ENCODE assay signal across 8 cellular contexts in the genomic region with DNA sequence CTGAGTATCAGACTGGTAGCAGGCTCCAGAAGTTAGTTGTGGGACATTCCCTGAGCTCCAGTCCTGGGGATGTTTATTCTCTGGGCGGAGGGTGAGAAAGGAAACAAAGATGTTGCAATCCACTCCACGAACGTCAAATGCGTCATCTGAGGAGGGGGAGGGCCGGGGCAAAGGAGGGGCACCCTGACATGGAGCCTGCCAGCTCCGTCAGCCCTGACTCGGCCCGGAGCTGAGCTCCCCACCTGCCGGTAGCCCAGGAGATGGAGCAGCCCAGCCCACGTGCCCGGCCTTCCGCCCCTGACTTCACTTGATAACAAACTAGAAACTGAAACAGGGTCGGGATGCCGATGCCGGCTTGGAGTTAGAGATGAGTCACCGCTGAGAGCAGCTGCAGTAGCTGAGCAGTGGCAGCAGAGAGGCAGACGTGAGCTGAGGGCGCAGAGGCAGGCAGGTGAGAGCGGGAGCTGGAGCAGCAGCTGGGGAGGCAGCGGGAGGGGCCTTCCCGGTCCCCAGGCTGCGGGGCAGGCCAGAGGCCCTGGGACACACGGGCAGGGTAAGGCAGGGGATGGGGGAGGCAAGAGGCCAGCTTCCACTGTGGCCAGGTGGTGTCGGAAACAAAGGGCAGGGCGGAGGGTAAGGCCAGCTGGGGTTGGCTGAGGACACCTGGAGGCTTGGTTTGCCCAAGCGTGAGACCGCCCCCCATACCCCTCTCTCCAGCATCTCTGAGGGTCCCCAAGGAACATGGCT. TPM values are rescaled to one million over a fixed set of nuclear protein-coding genes. Genes with fewer than 3 reads are reported as not detected.
DNase-seq lines count a peak whose midpoint lies in the region; ATAC-seq, FAIRE-seq and TF ChIP-seq lines count a peak whose summit lies in the region.

ISG20 (plus strand) TSS at position 391 of the 747 bp plus-strand sequence; CDS start at position 742, 351 bp downstream.

- peak within 1 kb of the TSS; percentile 91 for H3K27ac Mint-ChIP-seq in WTC11
- peak within 1 kb of the TSS; percentile 97 to 100 (median 99) for H3K27ac Mint-ChIP-seq in immature natural killer cell

- no peaks in the 10 kb centered on the region for H3K9me3 ChIP-seq in A673 (ENCODE audit: low read depth, low read length, poor library complexity, severe bottlenecking)

- H3K4me3 Mint-ChIP-seq in WTC11 (peak within 1 kb of the TSS; percentile 56), immature natural killer cell (peak within 1 kb of the TSS; percentile 88 to 99 (median 94))

- no TSS peak for BruUV-seq in A673 (replicated peaks; lab: Mats Ljungman, UMichigan)

- CTCF ChIA-PET in A673 (lab: Charles Lee): interaction anchor here (1.7 kb wide), 1 partner anchor 14 kb away, joined by 6 read pairs; no protein-coding TSS in a partner anchor
- CTCF ChIA-PET in WTC11 (lab: Charles Lee): interaction anchor here (0.7 to 1.8 kb wide), 9 partner anchors 9 to 203 kb away, joined by 3 to 7 read pairs (median 4); partner anchors contain the start of genes AEN, MRPL46 and MRPS11

- peak; percentile 55 for FAIRE-seq in bronchial epithelial cell (lab: Jason Lieb, UNC)

- DNase-seq in A673 (ENCODE audit: low spot score) (peak; percentile 82), NCI-H2196 (lab: John Stamatoyannopoulos, UW; ENCODE audit: unreplicated experiment) (peak; percentile 84), WTC11 (ENCODE audit: low spot score) (peak; percentile 86), bronchial epithelial cell (ENCODE audit: low read depth) (peak; percentile 97), immature natural killer cell (peak; percentile 97 to 98 (median 97))
- DNase-seq in stimulated activated CD4-positive, alpha-beta T cell treated with anti-CD3 and anti-CD28 coated beads, Interleukin-12 subunit alpha, Interleukin-12 subunit beta, amount 100 ng/mL, for 24 hours (ENCODE audit: low read depth in 2 of 2): peak; percentile 90

- H3K4me1 Mint-ChIP-seq in WTC11 (peaks cover 39% of the 10 kb centered on the region), immature natural killer cell (peaks cover 72 to 82% of the 10 kb centered on the region in 2 donors)

- H3K36me3 Mint-ChIP-seq in WTC11: 0 out of 2 replicates have a peak, but pooled peaks cover 2% of the 10 kb centered on the region
- H3K36me3 Mint-ChIP-seq in immature natural killer cell: peaks cover 14 to 18% (median 16%) of the 10 kb centered on the region in 3 donors

- peaks cover 7% of the 10 kb centered on the region for H3K4me1 ChIP-seq in A673 (ENCODE audit: insufficient read depth, low read length, poor library complexity, severe bottlenecking)

- peak within 1 kb of the TSS; percentile 48 for H3K4me3 ChIP-seq in A673 (ENCODE audit: low read depth, low read length, poor library complexity, severe bottlenecking)
- peak within 1 kb of the TSS; percentile 36 for H3K4me3 ChIP-seq in bronchial epithelial cell (ENCODE audit: low read depth, low read length)

- H3K27me3 ChIP-seq in A673 (replicated peaks; ENCODE audit: insufficient read depth, low read depth, low read length, poor library complexity) (no peaks in the 10 kb centered on the region), bronchial epithelial cell (ENCODE audit: control insufficient read depth, insufficient read depth, low read length) (no peaks in the 10 kb centered on the region)

- TF ChIP-seq CTCF in A673 (conservative IDR thresholded peaks at IDR 0.05; ENCODE audit: low read depth, low read length) (peak; percentile 45), WTC11 (IDR thresholded peaks at IDR 0.05) (no peak), bronchial epithelial cell (IDR thresholded peaks at IDR 0.05; ENCODE audit: insufficient read depth, low read length, severe bottlenecking) (peak; percentile 64)

- intact Hi-C loops in A673 (cut with micrococcal nuclease; ENCODE audit: unreplicated experiment): no loop called here

- H3K36me3 ChIP-seq in A673 (ENCODE audit: insufficient read depth, low read length, poor library complexity, severe bottlenecking) (peaks cover under 1% of the 10 kb centered on the region), bronchial epithelial cell (ENCODE audit: control insufficient read depth, insufficient read depth, low read length) (no peaks in the 10 kb centered on the region)

- POLR2A ChIA-PET in A673 (lab: Charles Lee; ENCODE audit: low non-redundant PET): no interaction called here
- POLR2A ChIA-PET in WTC11 (lab: Charles Lee): interaction anchor here (0.7 to 1.4 kb wide), 6 partner anchors 10 to 171 kb away, joined by 3 to 7 read pairs (median 6); partner anchors contain the start of genes AEN, MRPL46 and MRPS11

- peak; percentile 65 for ATAC-seq in GM18520 (IDR thresholded peaks at IDR 0.05; ENCODE audit: unreplicated experiment)
- ATAC-seq in HG03060 (IDR thresholded peaks at IDR 0.05; ENCODE audit: low read depth, unreplicated experiment): peak; percentile 70
- peak; percentile 83 for ATAC-seq in WTC11

- H3K27ac ChIP-seq in A673 (ENCODE audit: low read depth, low read length, poor library complexity, severe bottlenecking): peak within 1 kb of the TSS; percentile 64

- H3K9me3 Mint-ChIP-seq in WTC11 (no peaks in the 10 kb centered on the region), immature natural killer cell (no peaks in the 10 kb centered on the region)

- H3K27me3 Mint-ChIP-seq in WTC11 (ENCODE audit: low read depth): no peaks in the 10 kb centered on the region; the same call in 1 of the 2 replicates
- peaks cover 19 to 20% (median 20%) of the 10 kb centered on the region in 3 donors for H3K27me3 Mint-ChIP-seq in immature natural killer cell (ENCODE audit: low read depth in 3 of 3)

TF ChIP-seq in WTC11, 78 proteins besides CTCF, POLR2A, EP300 and RAD21 (continues in another document):
- TF ChIP-seq, protein P1, sequence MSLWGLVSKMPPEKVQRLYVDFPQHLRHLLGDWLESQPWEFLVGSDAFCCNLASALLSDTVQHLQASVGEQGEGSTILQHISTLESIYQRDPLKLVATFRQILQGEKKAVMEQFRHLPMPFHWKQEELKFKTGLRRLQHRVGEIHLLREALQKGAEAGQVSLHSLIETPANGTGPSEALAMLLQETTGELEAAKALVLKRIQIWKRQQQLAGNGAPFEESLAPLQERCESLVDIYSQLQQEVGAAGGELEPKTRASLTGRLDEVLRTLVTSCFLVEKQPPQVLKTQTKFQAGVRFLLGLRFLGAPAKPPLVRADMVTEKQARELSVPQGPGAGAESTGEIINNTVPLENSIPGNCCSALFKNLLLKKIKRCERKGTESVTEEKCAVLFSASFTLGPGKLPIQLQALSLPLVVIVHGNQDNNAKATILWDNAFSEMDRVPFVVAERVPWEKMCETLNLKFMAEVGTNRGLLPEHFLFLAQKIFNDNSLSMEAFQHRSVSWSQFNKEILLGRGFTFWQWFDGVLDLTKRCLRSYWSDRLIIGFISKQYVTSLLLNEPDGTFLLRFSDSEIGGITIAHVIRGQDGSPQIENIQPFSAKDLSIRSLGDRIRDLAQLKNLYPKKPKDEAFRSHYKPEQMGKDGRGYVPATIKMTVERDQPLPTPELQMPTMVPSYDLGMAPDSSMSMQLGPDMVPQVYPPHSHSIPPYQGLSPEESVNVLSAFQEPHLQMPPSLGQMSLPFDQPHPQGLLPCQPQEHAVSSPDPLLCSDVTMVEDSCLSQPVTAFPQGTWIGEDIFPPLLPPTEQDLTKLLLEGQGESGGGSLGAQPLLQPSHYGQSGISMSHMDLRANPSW (CRISPR knock-in tag; conservative IDR thresholded peaks at IDR 0.05; ENCODE audit: low read depth): no peak
- no peak for TF ChIP-seq GRHL2 (CRISPR knock-in tag; IDR thresholded peaks at IDR 0.05; ENCODE audit: insufficient replicate concordance, severe bottlenecking)
- no peak for TF ChIP-seq ELF4 (CRISPR knock-in tag; IDR thresholded peaks at IDR 0.05; ENCODE audit: low read depth)
- TF ChIP-seq FOXJ3 (CRISPR knock-in tag; IDR thresholded peaks at IDR 0.05; ENCODE audit: borderline replicate concordance): no peak
- TF ChIP-seq, protein P2, sequence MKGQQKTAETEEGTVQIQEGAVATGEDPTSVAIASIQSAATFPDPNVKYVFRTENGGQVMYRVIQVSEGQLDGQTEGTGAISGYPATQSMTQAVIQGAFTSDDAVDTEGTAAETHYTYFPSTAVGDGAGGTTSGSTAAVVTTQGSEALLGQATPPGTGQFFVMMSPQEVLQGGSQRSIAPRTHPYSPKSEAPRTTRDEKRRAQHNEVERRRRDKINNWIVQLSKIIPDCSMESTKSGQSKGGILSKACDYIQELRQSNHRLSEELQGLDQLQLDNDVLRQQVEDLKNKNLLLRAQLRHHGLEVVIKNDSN (CRISPR knock-in tag; IDR thresholded peaks at IDR 0.05): peak; percentile 89
- TF ChIP-seq CBFB (CRISPR knock-in tag; IDR thresholded peaks at IDR 0.05; ENCODE audit: low read depth): no peak
- no peak for TF ChIP-seq SOX15 (CRISPR knock-in tag; IDR thresholded peaks at IDR 0.05)
- no peak for TF ChIP-seq ZNF138 (CRISPR knock-in tag; conservative IDR thresholded peaks at IDR 0.05)
- TF ChIP-seq NR2C2 (CRISPR knock-in tag; IDR thresholded peaks at IDR 0.05): no peak
- TF ChIP-seq, protein P3, sequence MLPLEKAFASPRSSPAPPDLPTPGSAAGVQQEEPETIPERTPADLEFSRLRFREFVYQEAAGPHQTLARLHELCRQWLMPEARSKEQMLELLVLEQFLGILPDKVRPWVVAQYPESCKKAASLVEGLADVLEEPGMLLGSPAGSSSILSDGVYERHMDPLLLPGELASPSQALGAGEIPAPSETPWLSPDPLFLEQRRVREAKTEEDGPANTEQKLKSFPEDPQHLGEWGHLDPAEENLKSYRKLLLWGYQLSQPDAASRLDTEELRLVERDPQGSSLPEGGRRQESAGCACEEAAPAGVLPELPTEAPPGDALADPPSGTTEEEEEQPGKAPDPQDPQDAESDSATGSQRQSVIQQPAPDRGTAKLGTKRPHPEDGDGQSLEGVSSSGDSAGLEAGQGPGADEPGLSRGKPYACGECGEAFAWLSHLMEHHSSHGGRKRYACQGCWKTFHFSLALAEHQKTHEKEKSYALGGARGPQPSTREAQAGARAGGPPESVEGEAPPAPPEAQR (CRISPR knock-in tag; IDR thresholded peaks at IDR 0.05): no peak
- no peak for TF ChIP-seq SMAD3 (CRISPR knock-in tag; IDR thresholded peaks at IDR 0.05; ENCODE audit: borderline replicate concordance)
- no peak for TF ChIP-seq GTF2I (CRISPR knock-in tag; conservative IDR thresholded peaks at IDR 0.05)
- TF ChIP-seq MLX (CRISPR knock-in tag; IDR thresholded peaks at IDR 0.05): no peak
- peak; percentile 32; the same call in 1 of the 2 replicates for TF ChIP-seq NFATC4 (CRISPR knock-in tag; IDR thresholded peaks at IDR 0.05)
- TF ChIP-seq TCF7 (CRISPR knock-in tag; IDR thresholded peaks at IDR 0.05; ENCODE audit: low read depth): no peak

RNA-seq across cellular contexts. Expression of gene ISG20, which starts in this region (rescaled TPM):
- 1.8 and 3.3 TPM in 2 replicates for total RNA-seq in A673 (2021)
- total RNA-seq in WTC11 (2021): 3.8 to 5.6 TPM (median 4.5 TPM) in 3 replicates
- 18.4 and 99.9 TPM in 2 replicates for total RNA-seq in bronchial epithelial cell
- polyA plus RNA-seq in immature natural killer cell: 100 to 1,000 TPM; 286 to 365 (median 342) TPM

Comparison
In these comparisons a context has a peak if more than half of its experiments do, and no peak if none do; other contexts are left out.
1. Peak in every context shown above with its lines: DNase-seq, ATAC-seq, H3K4me3 ChIP-seq and H3K27ac ChIP-seq.